ENCODE assay signal across 1 cellular context in genomic region chr17:78038748-78039288, GRCh38.
TF ChIP-seq lines count a peak whose summit lies in the region.

No MANE protein-coding gene starts in this region.

TF ChIP-seq in H1, 55 proteins besides CTCF, POLR2A, EP300 and RAD21 (continued from another document):
- no peak for TF ChIP-seq CHD7 (IDR thresholded peaks at IDR 0.05; ENCODE audit: insufficient replicate concordance, low read length)
- TF ChIP-seq HDAC6 (IDR thresholded peaks at IDR 0.05; ENCODE audit: low read depth, low read length) = no peak
- no peak for TF ChIP-seq CHD2 (IDR thresholded peaks at IDR 0.05; ENCODE audit: low read length)
- TF ChIP-seq KDM4A (IDR thresholded peaks at IDR 0.05; ENCODE audit: low read depth, low read length, severe bottlenecking) = no peak
- no peak for TF ChIP-seq CREB1 (IDR thresholded peaks at IDR 0.05)
- no peak for TF ChIP-seq NRF1 (IDR thresholded peaks at IDR 0.05; ENCODE audit: low read depth, low read length)
- no peak for TF ChIP-seq CBX5 (IDR thresholded peaks at IDR 0.05; ENCODE audit: low read depth, low read length)
